In the genomic region with DNA sequence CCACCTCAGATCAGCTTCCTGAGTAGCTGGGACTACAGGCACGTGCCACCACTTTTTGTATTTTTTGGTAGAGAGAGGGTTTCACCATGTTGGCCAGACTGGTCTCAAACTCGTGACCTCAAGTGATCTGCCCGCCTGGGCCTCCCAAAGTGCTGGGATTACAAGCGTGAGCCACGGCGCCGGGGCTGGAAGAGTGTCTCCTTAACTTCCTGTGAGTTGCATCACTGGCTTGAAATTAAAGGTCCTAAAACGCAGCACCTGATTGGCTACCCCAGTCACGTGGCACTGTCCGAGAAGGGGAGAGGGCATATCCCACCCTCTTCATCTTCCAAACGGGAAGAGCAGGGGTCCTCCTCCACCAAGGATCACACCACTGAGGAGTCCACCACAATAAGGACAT, we compare ENCODE assay signal across 1 cellular context.
TF ChIP-seq lines count a peak whose summit lies in the region.

No MANE protein-coding gene starts in this region.

TF ChIP-seq in WTC11, 78 proteins besides CTCF, POLR2A, EP300 and RAD21 (continued from another document):
- TF ChIP-seq, protein P1, sequence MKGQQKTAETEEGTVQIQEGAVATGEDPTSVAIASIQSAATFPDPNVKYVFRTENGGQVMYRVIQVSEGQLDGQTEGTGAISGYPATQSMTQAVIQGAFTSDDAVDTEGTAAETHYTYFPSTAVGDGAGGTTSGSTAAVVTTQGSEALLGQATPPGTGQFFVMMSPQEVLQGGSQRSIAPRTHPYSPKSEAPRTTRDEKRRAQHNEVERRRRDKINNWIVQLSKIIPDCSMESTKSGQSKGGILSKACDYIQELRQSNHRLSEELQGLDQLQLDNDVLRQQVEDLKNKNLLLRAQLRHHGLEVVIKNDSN (CRISPR knock-in tag; IDR thresholded peaks at IDR 0.05) = peak; percentile 62
- no peak for TF ChIP-seq TEAD4 (CRISPR knock-in tag; IDR thresholded peaks at IDR 0.05)
- TF ChIP-seq TCF7 (CRISPR knock-in tag; IDR thresholded peaks at IDR 0.05; ENCODE audit: low read depth) = no peak
